ENCODE assay signal across 8 cellular contexts in the genomic region with DNA sequence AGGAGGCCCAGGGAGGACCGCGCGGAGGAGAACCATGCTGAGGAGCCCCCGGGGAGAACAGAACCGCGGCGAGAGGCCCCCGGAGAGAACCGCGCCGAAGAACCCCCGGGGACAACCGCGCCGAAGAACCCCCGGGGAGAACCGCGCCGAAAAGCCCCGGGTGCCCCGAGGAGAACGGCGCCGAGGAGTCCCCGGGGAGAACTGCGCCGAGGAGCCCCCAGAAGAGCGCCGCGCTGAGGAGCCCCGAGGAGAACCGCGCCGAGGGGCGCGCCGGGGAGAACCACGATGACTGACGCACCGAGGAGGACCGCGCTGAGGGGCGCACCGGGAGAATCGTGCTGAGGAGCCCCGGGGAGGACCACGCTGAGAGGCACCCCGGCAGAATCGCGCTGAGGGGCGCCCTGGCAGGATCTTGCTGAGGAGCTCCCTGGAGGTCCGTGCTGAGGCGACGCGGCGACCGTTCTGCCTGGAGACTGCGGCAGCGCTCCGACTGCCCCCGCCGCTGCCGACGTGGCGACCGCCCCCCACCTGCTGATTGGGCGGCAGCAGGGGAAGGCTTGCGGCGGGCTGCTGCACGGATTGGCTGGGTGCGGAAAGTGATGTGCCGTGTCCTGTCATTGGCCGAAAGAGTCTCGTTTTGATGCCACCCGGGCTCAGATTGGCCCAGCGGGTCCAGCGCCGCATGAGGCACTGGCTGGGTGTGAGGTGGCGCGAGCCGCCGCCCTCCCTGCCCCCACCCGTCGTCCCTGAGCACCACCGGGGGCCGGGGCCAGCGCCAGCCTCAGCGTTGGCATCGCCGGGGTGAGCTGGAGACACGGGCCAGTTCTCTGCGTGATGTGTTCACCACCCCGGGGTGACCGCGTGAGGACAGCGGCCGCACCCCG. TPM values are rescaled to one million over a fixed set of nuclear protein-coding genes. Genes with fewer than 3 reads are reported as not detected.
DNase-seq lines count a peak whose midpoint lies in the region; ATAC-seq and TF ChIP-seq lines count a peak whose summit lies in the region.

A gene (minus strand): TSS at position 464 of the 884 bp plus-strand sequence.

- no peak within 1 kb of the TSS for H3K27ac Mint-ChIP-seq in GM23338

- H3K9me3 ChIP-seq in neuron (ENCODE audit: low read length) (no peaks in the 10 kb centered on the region), stomach smooth muscle (ENCODE audit: control insufficient read depth in 2 of 2, low read length in 2 of 2) (no peaks in the 10 kb centered on the region)

- H3K4me3 Mint-ChIP-seq in GM23338, result peak within 1 kb of the TSS; percentile 80

- no peak within 1 kb of the TSS for H3K27ac ChIP-seq in GM23338 (ENCODE audit: low read depth)
- H3K27ac ChIP-seq in foreskin keratinocyte, result peak within 1 kb of the TSS; percentile 27
- peak within 1 kb of the TSS; percentile 82 for H3K27ac ChIP-seq in stomach smooth muscle (ENCODE audit: low read length)

- H3K9me3 Mint-ChIP-seq in GM23338, result peaks cover 19% of the 10 kb centered on the region

- TF ChIP-seq CTCF in GM23338 (conservative IDR thresholded peaks at IDR 0.05; ENCODE audit: low read depth in 2 of 2) (no peak), LNCaP clone FGC (IDR thresholded peaks at IDR 0.05; ENCODE audit: control insufficient read depth, extremely low read depth, insufficient read depth) (no peak), foreskin keratinocyte (conservative IDR thresholded peaks at IDR 0.05) (no peak)

- H2AFZ ChIP-seq in GM23338 (peak within 1 kb of the TSS; percentile 84; the same call in 1 of the 2 replicates), neuron (ENCODE audit: low read depth, low read length) (peak within 1 kb of the TSS; percentile 40)

- DNase-seq in ELF-1 (ENCODE audit: low read depth, low spot score), result peak; percentile 96
- peak; percentile 83 for DNase-seq in GM23338 (ENCODE audit: low spot score)
- peak; percentile 81 for DNase-seq in LNCaP clone FGC (ENCODE audit: low read depth)
- DNase-seq in SHP77 (lab: John Stamatoyannopoulos, UW), result peak; percentile 73 to 87
- DNase-seq in activated gamma-delta T cell treated with Interleukin-2 at 50 U/mL for 16 hours, result peak; percentile 81
- peak; percentile 67 to 75 for DNase-seq in foreskin keratinocyte

- peaks cover 38% of the 10 kb centered on the region for H3K36me3 Mint-ChIP-seq in GM23338 (ENCODE audit: low read depth)

- peak within 1 kb of the TSS; percentile 82 for H3K4me2 ChIP-seq in GM23338

- peak within 1 kb of the TSS; percentile 66 to 69 for H3K9ac ChIP-seq in stomach smooth muscle (ENCODE audit: low read length in 2 of 2)

- H3F3A ChIP-seq in GM23338 (replicated peaks; ENCODE audit: low read depth), result peaks cover 1% of the 10 kb centered on the region; the same call in 1 of the 2 replicates

- H3K9me2 ChIP-seq in GM23338 (ENCODE audit: insufficient read depth), result no peaks in the 10 kb centered on the region

- H3K4me1 ChIP-seq in GM23338 (ENCODE audit: insufficient read depth), result peaks cover 38% of the 10 kb centered on the region
- H3K4me1 ChIP-seq in foreskin keratinocyte, result no peaks in the 10 kb centered on the region
- H3K4me1 ChIP-seq in neuron (ENCODE audit: insufficient read depth, low read length), result peaks cover 30% of the 10 kb centered on the region
- H3K4me1 ChIP-seq in stomach smooth muscle (ENCODE audit: control insufficient read depth, insufficient read depth, low read length), result peaks cover 11% of the 10 kb centered on the region

- H4K20me1 ChIP-seq in GM23338 (replicated peaks; ENCODE audit: insufficient read depth), result peaks cover 3% of the 10 kb centered on the region; the same call in 1 of the 2 replicates

- H3K27me3 ChIP-seq in GM23338 (ENCODE audit: insufficient read depth), result peaks cover 31% of the 10 kb centered on the region
- H3K27me3 ChIP-seq in foreskin keratinocyte, result no peaks in the 10 kb centered on the region
- no peaks in the 10 kb centered on the region for H3K27me3 ChIP-seq in neuron (ENCODE audit: insufficient read depth, low read length)
- H3K27me3 ChIP-seq in stomach smooth muscle (ENCODE audit: control insufficient read depth in 1 of 2, insufficient read depth in 2 of 2, low read length in 2 of 2), result no peaks in the 10 kb centered on the region

- peaks cover 60% of the 10 kb centered on the region for H3K4me1 Mint-ChIP-seq in GM23338

- peaks cover 44% of the 10 kb centered on the region for H3K27me3 Mint-ChIP-seq in GM23338 (ENCODE audit: insufficient read depth, low read depth, poor library complexity)

- H3K79me2 ChIP-seq in GM23338 (replicated peaks; ENCODE audit: insufficient read depth), result peaks cover 46% of the 10 kb centered on the region

- peak within 1 kb of the TSS; percentile 70 for H3K4me3 ChIP-seq in GM23338
- H3K4me3 ChIP-seq in LNCaP clone FGC (ENCODE audit: low read depth, low read length), result peak within 1 kb of the TSS; percentile 63
- H3K4me3 ChIP-seq in neuron (ENCODE audit: low read length), result peak within 1 kb of the TSS; percentile 74
- H3K4me3 ChIP-seq in stomach smooth muscle (ENCODE audit: low read length in 2 of 2), result peak within 1 kb of the TSS; percentile 78 to 83

- H3K36me3 ChIP-seq in GM23338 (ENCODE audit: insufficient read depth), result no peaks in the 10 kb centered on the region
- H3K36me3 ChIP-seq in neuron (ENCODE audit: insufficient read depth, low read length), result no peaks in the 10 kb centered on the region
- no peaks in the 10 kb centered on the region for H3K36me3 ChIP-seq in stomach smooth muscle (ENCODE audit: control insufficient read depth in 2 of 2, insufficient read depth in 2 of 2, low read length in 2 of 2)

- ATAC-seq in GM23338 (peak; percentile 79), foreskin keratinocyte (peak; percentile 93)

TF ChIP-seq in GM23338, 12 proteins besides CTCF, POLR2A, EP300 and RAD21 (continues in another document):
- TF ChIP-seq, protein P1, sequence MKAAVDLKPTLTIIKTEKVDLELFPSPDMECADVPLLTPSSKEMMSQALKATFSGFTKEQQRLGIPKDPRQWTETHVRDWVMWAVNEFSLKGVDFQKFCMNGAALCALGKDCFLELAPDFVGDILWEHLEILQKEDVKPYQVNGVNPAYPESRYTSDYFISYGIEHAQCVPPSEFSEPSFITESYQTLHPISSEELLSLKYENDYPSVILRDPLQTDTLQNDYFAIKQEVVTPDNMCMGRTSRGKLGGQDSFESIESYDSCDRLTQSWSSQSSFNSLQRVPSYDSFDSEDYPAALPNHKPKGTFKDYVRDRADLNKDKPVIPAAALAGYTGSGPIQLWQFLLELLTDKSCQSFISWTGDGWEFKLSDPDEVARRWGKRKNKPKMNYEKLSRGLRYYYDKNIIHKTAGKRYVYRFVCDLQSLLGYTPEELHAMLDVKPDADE (IDR thresholded peaks at IDR 0.05), result peak; percentile 26; the same call in 1 of the 2 replicates

RNA-seq across cellular contexts. Expression of the gene that starts here (rescaled TPM):
- total RNA-seq in GM23338 (2014; rRNA removed; shearing (Covaris generic)), result 2.8 and 4.2 TPM in 2 replicates
- polyA plus RNA-seq in GM23338 (2016; fragmentation: Nextera tagmentation; extraction: Ambion mirVana), result 0.89 and 1.5 TPM in 2 replicates
- total RNA-seq in foreskin keratinocyte, result 0.25 and 0.34 TPM in 2 replicates
- polyA plus RNA-seq in foreskin keratinocyte, result under 0.01 TPM in 2 replicates

Comparison
In these comparisons a context has a peak if more than half of its experiments do, and no peak if none do; other contexts are left out.
1. Peak in DNase-seq, ATAC-seq and H3K27ac ChIP-seq in foreskin keratinocyte; RNA of the gene not detected or under 1 TPM.